Comparison of ENCODE assay signal across 33 cellular contexts in genomic region chr10:94878649-94879048, GRCh38. TPM values are rescaled to one million over a fixed set of nuclear protein-coding genes. Genes with fewer than 3 reads are reported as not detected.
"Had no signal": no experiment of that assay in that cellular context is flagged by ENCODE, and none has a peak within 500 bp of the region (broad histone marks: within the 10 kb centered on the region; RNA-seq: fewer than 3 reads in every experiment).

No MANE protein-coding gene starts in this region.

- H3K4me3 ChIP-seq: adrenal gland, coronary artery, Peyer's patch, SJCRH30 had no signal

- H3K4me1 ChIP-seq: adrenal gland, Peyer's patch, SJCRH30 had no signal

- H3K4me3 Mint-ChIP-seq: activated CD4-positive, alpha-beta memory T cell treated with anti-CD3 and anti-CD28 coated beads for 36 hours; activated CD4-positive, alpha-beta T cell treated with anti-CD3 and anti-CD28 coated beads, Interleukin-2, amount 10 ng/mL, durations not matched to agents 7 days and 5 days; activated naive CD4-positive, alpha-beta T cell treated with anti-CD3 and anti-CD28 coated beads, Interleukin-2, amount 10 ng/mL, durations not matched to agents 7 days and 5 days; activated naive CD8-positive, alpha-beta T cell treated with anti-CD3 and anti-CD28 coated beads for 36 hours; activated T-cell treated with anti-CD3 and anti-CD28 coated beads, Interleukin-2, amount 50 U/mL, for 72 hours had no signal

- H3K27me3 ChIP-seq: adrenal gland, Peyer's patch, SJCRH30 had no signal

- H3K27me3 Mint-ChIP-seq: activated CD4-positive, alpha-beta memory T cell treated with anti-CD3 and anti-CD28 coated beads for 36 hours; activated CD4-positive, alpha-beta T cell treated with anti-CD3 and anti-CD28 coated beads, Interleukin-2, amount 10 ng/mL, durations not matched to agents 7 days and 5 days; activated naive CD4-positive, alpha-beta T cell treated with anti-CD3 and anti-CD28 coated beads, Interleukin-2, amount 10 ng/mL, durations not matched to agents 7 days and 5 days; activated naive CD8-positive, alpha-beta T cell treated with anti-CD3 and anti-CD28 coated beads for 36 hours had no signal

- H3K4me1 Mint-ChIP-seq: activated CD4-positive, alpha-beta T cell treated with anti-CD3 and anti-CD28 coated beads, Interleukin-2, amount 10 ng/mL, durations not matched to agents 7 days and 5 days; activated naive CD4-positive, alpha-beta T cell treated with anti-CD3 and anti-CD28 coated beads, Interleukin-2, amount 10 ng/mL, durations not matched to agents 7 days and 5 days; activated naive CD8-positive, alpha-beta T cell treated with anti-CD3 and anti-CD28 coated beads for 36 hours had no signal

- DNase-seq: activated CD4-positive, alpha-beta memory T cell treated with anti-CD3 and anti-CD28 coated beads for 36 hours; activated CD4-positive, alpha-beta T cell treated with anti-CD3 and anti-CD28 coated beads, Interleukin-2, amount 10 ng/mL, durations not matched to agents 7 days and 5 days; activated CD4-positive, CD25-positive, alpha-beta regulatory T cell; activated CD8-positive, alpha-beta memory T cell treated with anti-CD3 and anti-CD28 coated beads for 24 hours; activated gamma-delta T cell treated with Interleukin-2 at 50 U/mL for 16 hours; activated naive CD4-positive, alpha-beta T cell treated with anti-CD3 and anti-CD28 coated beads, Interleukin-2, amount 10 ng/mL, durations not matched to agents 7 days and 5 days; activated naive CD8-positive, alpha-beta T cell treated with anti-CD3 and anti-CD28 coated beads for 36 hours; activated T-cell treated with anti-CD3 and anti-CD28 coated beads for 4 hours; activated T-cell treated with anti-CD3 and anti-CD28 coated beads, Interleukin-2, amount 50 U/mL, for 72 hours; adrenal gland; aorta; central memory CD4-positive, alpha-beta T cell; MM.1S; NCI-H1105; NCI-H1436; NCI-H1694 treated with DMSO at 0.1 percent for 48 hours; NCI-H2081; NCI-H526 treated with DMSO at 0.1 percent for 48 hours; NCI-H82; NK-92 treated with Interleukin-12 subunit alpha and Interleukin-12 subunit beta, amount 100 ng/mL, for 24 hours; OCI-M1; Peyer's patch; Right ventricle myocardium superior; SJCRH30; SK-N-SH; T-helper 1 cell had no signal

- H3K36me3 Mint-ChIP-seq: activated CD4-positive, alpha-beta memory T cell treated with anti-CD3 and anti-CD28 coated beads for 36 hours; activated naive CD4-positive, alpha-beta T cell treated with anti-CD3 and anti-CD28 coated beads, Interleukin-2, amount 10 ng/mL, durations not matched to agents 7 days and 5 days; activated naive CD8-positive, alpha-beta T cell treated with anti-CD3 and anti-CD28 coated beads for 36 hours had no signal

- H3K9me2 ChIP-seq: SK-N-SH had no signal

- H3K4me2 ChIP-seq: SK-N-SH had no signal

- H3K9me3 Mint-ChIP-seq: activated CD4-positive, alpha-beta T cell treated with anti-CD3 and anti-CD28 coated beads, Interleukin-2, amount 10 ng/mL, durations not matched to agents 7 days and 5 days; activated naive CD4-positive, alpha-beta T cell treated with anti-CD3 and anti-CD28 coated beads, Interleukin-2, amount 10 ng/mL, durations not matched to agents 7 days and 5 days; activated T-helper 2 cell treated with anti-CD3 and anti-CD28 coated beads, Interferon-gamma antibody, Interleukin-2, Interleukin-4, amounts not matched to agents 10 μg/mL and 5 μg/mL and 100 μg/mL, durations not matched to agents 14 hours and 24 hours and 36 hours had no signal

- H3K9me3 ChIP-seq: adrenal gland, Peyer's patch, SJCRH30, SK-N-SH had no signal

- H3K27ac ChIP-seq: adrenal gland, coronary artery, Peyer's patch, RWPE1, SJCRH30, VCaP had no signal

- H3K36me3 ChIP-seq: adrenal gland, Peyer's patch, SJCRH30 had no signal

- ATAC-seq: activated T-cell treated with anti-CD3 and anti-CD28 coated beads, Interleukin-2, amount 50 U/mL, for 72 hours had no signal

- H3K27ac Mint-ChIP-seq: activated CD4-positive, alpha-beta memory T cell treated with anti-CD3 and anti-CD28 coated beads for 36 hours; activated CD4-positive, alpha-beta T cell treated with anti-CD3 and anti-CD28 coated beads, Interleukin-2, amount 10 ng/mL, durations not matched to agents 7 days and 5 days; activated naive CD4-positive, alpha-beta T cell treated with anti-CD3 and anti-CD28 coated beads, Interleukin-2, amount 10 ng/mL, durations not matched to agents 7 days and 5 days; activated naive CD8-positive, alpha-beta T cell treated with anti-CD3 and anti-CD28 coated beads for 36 hours; activated T-cell treated with anti-CD3 and anti-CD28 coated beads, Interleukin-2, amount 50 U/mL, for 72 hours; activated T-helper 2 cell treated with anti-CD3 and anti-CD28 coated beads, Interferon-gamma antibody, Interleukin-2, Interleukin-4, amounts not matched to agents 10 μg/mL and 5 μg/mL and 100 μg/mL, durations not matched to agents 14 hours and 24 hours and 36 hours had no signal

RNA-seq across cellular contexts. Expression of gene CYP2C9, which starts 59.8 kb away (rescaled TPM):
- total RNA-seq: activated CD4-positive, alpha-beta T cell treated with anti-CD3 and anti-CD28 coated beads, Interleukin-2, amount 10 ng/mL, durations not matched to agents 7 days and 5 days; activated naive CD8-positive, alpha-beta T cell treated with anti-CD3 and anti-CD28 coated beads for 36 hours; activated T-cell treated with anti-CD3 and anti-CD28 coated beads, Interleukin-2, amount 50 U/mL, for 72 hours; activated T-helper 2 cell treated with anti-CD3 and anti-CD28 coated beads, Interferon-gamma antibody, Interleukin-2, Interleukin-4, amounts not matched to agents 10 μg/mL and 5 μg/mL and 100 μg/mL, durations not matched to agents 14 hours and 24 hours and 36 hours; aorta; bronchial epithelial cell; NCI-H460; Right ventricle myocardium superior; SJCRH30; T-helper 2 cell treated with Interferon-gamma antibody and Interleukin-4, amounts not matched to agents 100 ng/mL and 5 ng/mL, for 36 hours had no signal
